Comparison of ENCODE assay signal across 21 cellular contexts in the genomic region with DNA sequence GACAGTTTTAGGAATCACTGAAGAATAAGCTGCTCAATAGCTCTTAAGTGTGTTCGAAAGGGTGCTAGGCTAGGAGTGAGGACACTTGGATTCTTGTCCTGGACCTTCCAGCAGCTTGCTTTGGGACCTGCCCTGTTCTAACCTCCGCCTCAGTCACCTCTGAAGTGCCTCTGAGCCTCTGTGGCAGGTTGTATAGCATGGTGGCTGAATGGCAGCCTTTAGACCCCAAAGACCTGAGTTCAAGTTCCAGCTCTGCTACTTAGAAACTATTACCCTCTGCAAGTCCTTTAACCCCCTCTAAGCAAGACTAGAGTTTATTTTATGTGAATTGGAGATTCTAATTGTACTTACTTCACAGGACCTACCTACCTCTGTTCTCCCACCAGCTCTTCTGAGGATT.
"Had no signal": no experiment of that assay in that cellular context is flagged by ENCODE, and none has a peak within 500 bp of the region (broad histone marks: within the 10 kb centered on the region; RNA-seq: fewer than 3 reads in every experiment).

No MANE protein-coding gene starts in this region.

- H3K27ac ChIP-seq: KMS-11, RWPE1, SJCRH30 had no signal

- H3K4me2 ChIP-seq: KMS-11 had no signal

- H3K9ac ChIP-seq: KMS-11 had no signal

- ATAC-seq: HepG2, SK-N-SH treated with all-trans-retinoic acid at 6 μM for 48 hours had no signal

- H3K27me3 ChIP-seq: SJCRH30 had no signal

- H3K4me3 ChIP-seq: SJCRH30 had no signal

- DNase-seq: IMR-90, Kasumi-1, MV-4-11, NCI-H1048, NCI-H1436, NCI-H187, NCI-H2029, NCI-H2081 treated with DMSO at 0.1 percent for 48 hours, NCI-H2171, NCI-H226, NCI-H446, NCI-H510A, NCI-H69, NCI-H774, SHP77 treated with DMSO at 0.1 percent for 48 hours, SJCRH30, T-helper 1 cell had no signal

- H3K36me3 ChIP-seq: SJCRH30 had no signal

- H3K9me3 ChIP-seq: SJCRH30 had no signal

- FAIRE-seq: HepG2 had no signal
